ENCODE assay signal across 1 cellular context in the genomic region with DNA sequence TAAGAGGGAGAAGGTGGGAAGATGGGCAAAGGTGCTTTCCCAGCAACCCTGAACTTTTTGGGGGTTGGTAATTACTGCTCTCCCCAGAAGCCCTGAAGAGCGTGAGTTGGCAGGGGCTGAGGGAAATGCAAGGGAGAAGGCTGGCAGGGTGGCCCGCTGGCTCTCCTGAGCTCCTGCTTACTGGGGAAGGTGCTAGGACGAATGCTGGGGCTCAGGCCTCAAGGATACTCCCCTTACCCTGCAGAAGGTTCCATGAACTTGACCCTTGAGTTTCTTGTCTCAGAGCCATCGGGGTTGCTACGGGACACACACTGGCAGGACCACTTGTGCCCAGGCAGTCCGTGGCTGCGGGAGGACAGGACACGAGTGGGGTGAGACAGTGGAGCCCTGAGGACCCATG.
TF ChIP-seq lines count a peak whose summit lies in the region.

No MANE protein-coding gene starts in this region.

TF ChIP-seq in WTC11, 78 proteins besides CTCF, POLR2A, EP300 and RAD21 (continued from another document):
- TF ChIP-seq, protein P1, sequence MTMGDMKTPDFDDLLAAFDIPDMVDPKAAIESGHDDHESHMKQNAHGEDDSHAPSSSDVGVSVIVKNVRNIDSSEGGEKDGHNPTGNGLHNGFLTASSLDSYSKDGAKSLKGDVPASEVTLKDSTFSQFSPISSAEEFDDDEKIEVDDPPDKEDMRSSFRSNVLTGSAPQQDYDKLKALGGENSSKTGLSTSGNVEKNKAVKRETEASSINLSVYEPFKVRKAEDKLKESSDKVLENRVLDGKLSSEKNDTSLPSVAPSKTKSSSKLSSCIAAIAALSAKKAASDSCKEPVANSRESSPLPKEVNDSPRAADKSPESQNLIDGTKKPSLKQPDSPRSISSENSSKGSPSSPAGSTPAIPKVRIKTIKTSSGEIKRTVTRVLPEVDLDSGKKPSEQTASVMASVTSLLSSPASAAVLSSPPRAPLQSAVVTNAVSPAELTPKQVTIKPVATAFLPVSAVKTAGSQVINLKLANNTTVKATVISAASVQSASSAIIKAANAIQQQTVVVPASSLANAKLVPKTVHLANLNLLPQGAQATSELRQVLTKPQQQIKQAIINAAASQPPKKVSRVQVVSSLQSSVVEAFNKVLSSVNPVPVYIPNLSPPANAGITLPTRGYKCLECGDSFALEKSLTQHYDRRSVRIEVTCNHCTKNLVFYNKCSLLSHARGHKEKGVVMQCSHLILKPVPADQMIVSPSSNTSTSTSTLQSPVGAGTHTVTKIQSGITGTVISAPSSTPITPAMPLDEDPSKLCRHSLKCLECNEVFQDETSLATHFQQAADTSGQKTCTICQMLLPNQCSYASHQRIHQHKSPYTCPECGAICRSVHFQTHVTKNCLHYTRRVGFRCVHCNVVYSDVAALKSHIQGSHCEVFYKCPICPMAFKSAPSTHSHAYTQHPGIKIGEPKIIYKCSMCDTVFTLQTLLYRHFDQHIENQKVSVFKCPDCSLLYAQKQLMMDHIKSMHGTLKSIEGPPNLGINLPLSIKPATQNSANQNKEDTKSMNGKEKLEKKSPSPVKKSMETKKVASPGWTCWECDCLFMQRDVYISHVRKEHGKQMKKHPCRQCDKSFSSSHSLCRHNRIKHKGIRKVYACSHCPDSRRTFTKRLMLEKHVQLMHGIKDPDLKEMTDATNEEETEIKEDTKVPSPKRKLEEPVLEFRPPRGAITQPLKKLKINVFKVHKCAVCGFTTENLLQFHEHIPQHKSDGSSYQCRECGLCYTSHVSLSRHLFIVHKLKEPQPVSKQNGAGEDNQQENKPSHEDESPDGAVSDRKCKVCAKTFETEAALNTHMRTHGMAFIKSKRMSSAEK (CRISPR knock-in tag; IDR thresholded peaks at IDR 0.05; ENCODE audit: borderline replicate concordance): no peak
- TF ChIP-seq GTF2I (CRISPR knock-in tag; conservative IDR thresholded peaks at IDR 0.05) (no peak), MYBL2 (CRISPR knock-in tag; IDR thresholded peaks at IDR 0.05) (no peak), IRF2 (CRISPR knock-in tag; IDR thresholded peaks at IDR 0.05; ENCODE audit: borderline replicate concordance, low read depth) (no peak)
